In the genomic region with DNA sequence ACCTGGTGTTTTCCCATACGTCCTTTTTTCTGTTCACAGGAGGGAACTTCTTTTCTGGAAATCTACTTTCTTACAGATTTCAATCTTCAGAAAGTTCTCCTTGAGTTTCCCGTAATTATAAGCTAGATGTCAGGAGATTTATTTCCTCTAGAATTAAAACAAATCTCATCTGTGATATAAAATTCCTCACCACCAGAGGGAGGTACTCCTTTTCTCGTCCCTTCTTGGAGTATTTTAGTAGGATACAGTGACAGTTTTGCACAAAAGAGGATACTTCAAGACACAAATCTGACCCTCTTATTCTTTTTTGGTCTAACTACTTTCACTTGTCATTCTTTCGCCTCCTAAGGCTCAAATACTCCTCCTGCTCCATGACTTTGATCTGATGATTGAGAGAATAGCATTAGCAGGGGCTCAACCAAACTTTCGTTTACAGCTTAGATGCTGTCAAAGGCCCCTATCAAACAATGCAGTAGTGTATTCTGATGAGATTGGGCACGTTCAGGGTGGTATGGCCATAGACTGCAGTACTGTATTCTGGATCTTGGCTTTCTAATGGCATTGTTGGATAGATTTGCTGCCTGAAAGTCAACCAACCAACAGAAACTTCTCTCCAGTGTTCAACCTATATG, we compare ENCODE assay signal across 9 cellular contexts. TPM values are rescaled to one million over a fixed set of nuclear protein-coding genes. Genes with fewer than 3 reads are reported as not detected.
DNase-seq lines count a peak whose midpoint lies in the region; ATAC-seq and TF ChIP-seq lines count a peak whose summit lies in the region.
"Had no signal": no experiment of that assay in that cellular context is flagged by ENCODE, and none has a peak within 500 bp of the region (broad histone marks: within the 10 kb centered on the region; RNA-seq: fewer than 3 reads in every experiment).

No MANE protein-coding gene starts in this region.

- TF ChIP-seq CTCF in suprapubic skin (IDR thresholded peaks at IDR 0.05): peak in 1 of 2 donors; percentile 12
- no peak for TF ChIP-seq CTCF in natural killer cell (IDR thresholded peaks at IDR 0.05)

- DNase-seq in EH (ENCODE audit: low read depth): peak; percentile 26
- peak; percentile 37 to 68 for DNase-seq in Kasumi-1 (lab: John Stamatoyannopoulos, UW)
- DNase-seq in T47D (ENCODE audit: low read depth in 1 of 2, low spot score in 1 of 2): peak; percentile 48 to 76
- peak; percentile 24 for DNase-seq in myocyte (ENCODE audit: low read depth)
- DNase-seq in OCI-M2 (lab: John Stamatoyannopoulos, UW; ENCODE audit: unreplicated experiment): no peak
- no peak for DNase-seq in suprapubic skin (ENCODE audit: low spot score in 2 of 2)
- no peak for DNase-seq in DMS153 (lab: John Stamatoyannopoulos, UW)
- DNase-seq in natural killer cell: no peak
- DNase-seq: upper lobe of left lung had no signal

- H3K27ac ChIP-seq in suprapubic skin: no peak overlapping the region
- H3K27ac ChIP-seq: upper lobe of left lung had no signal

- H3K36me3 Mint-ChIP-seq in natural killer cell: no peaks in the 10 kb centered on the region

- TF ChIP-seq POLR2A in suprapubic skin (IDR thresholded peaks at IDR 0.05): no peak

- peaks cover 18% of the 10 kb centered on the region for H3K36me3 ChIP-seq in suprapubic skin

- TF ChIP-seq EP300 in suprapubic skin (IDR thresholded peaks at IDR 0.05): no peak

- WGBS in suprapubic skin: 62% methylated on average over 6 of the region's 6 CpGs

- H3K4me1 Mint-ChIP-seq in natural killer cell: no peaks in the 10 kb centered on the region

- no peaks in the 10 kb centered on the region for H3K27me3 ChIP-seq in suprapubic skin
- H3K27me3 ChIP-seq: upper lobe of left lung had no signal

- intact Hi-C loops in natural killer cell (cut with micrococcal nuclease): no loop called here

- no peaks in the 10 kb centered on the region for H3K4me1 ChIP-seq in suprapubic skin
- H3K4me1 ChIP-seq: upper lobe of left lung had no signal

- no peaks in the 10 kb centered on the region for H3K9me3 ChIP-seq in suprapubic skin
- H3K9me3 ChIP-seq: upper lobe of left lung had no signal

- H3K4me3 Mint-ChIP-seq in natural killer cell: no peak overlapping the region

- no peak for ATAC-seq in natural killer cell

- no peaks in the 10 kb centered on the region for H3K9me3 Mint-ChIP-seq in natural killer cell

- no peak overlapping the region for H3K4me3 ChIP-seq in suprapubic skin
- H3K4me3 ChIP-seq: upper lobe of left lung had no signal

- in situ Hi-C loops in T47D (cut with HindIII; ENCODE audit: low pct_unique_long_range_greater_than_20kb, low sequenced_read_pairs): no loop called here

- no peak overlapping the region for H3K27ac Mint-ChIP-seq in natural killer cell

- H3K27me3 Mint-ChIP-seq in natural killer cell (ENCODE audit: low read depth in 2 of 2): no peaks in the 10 kb centered on the region

RNA-seq across cellular contexts. Expression of a gene that starts 38.0 kb away (rescaled TPM):
- total RNA-seq in myocyte (18.0 and 22.5 TPM in 2 replicates), suprapubic skin (10 to 100 TPM; 36.4 to 42.8 (median 36.7) TPM), natural killer cell (10 to 100 TPM; 28.3 to 35.4 (median 35.0) TPM)
- polyA plus RNA-seq in myocyte (2012): 13.9 TPM

Comparison
In these comparisons a context has a peak if more than half of its experiments do, and no peak if none do; other contexts are left out.
1. DNase-seq: peak in EH (single experiment), Kasumi-1 (2 of 2), T47D (2 of 2) and myocyte (single experiment); none in OCI-M2 (single experiment), suprapubic skin (0 of 2), DMS153 (single experiment) and natural killer cell (single experiment).